9 cellular contexts compared by ENCODE assay signal in the genomic region with DNA sequence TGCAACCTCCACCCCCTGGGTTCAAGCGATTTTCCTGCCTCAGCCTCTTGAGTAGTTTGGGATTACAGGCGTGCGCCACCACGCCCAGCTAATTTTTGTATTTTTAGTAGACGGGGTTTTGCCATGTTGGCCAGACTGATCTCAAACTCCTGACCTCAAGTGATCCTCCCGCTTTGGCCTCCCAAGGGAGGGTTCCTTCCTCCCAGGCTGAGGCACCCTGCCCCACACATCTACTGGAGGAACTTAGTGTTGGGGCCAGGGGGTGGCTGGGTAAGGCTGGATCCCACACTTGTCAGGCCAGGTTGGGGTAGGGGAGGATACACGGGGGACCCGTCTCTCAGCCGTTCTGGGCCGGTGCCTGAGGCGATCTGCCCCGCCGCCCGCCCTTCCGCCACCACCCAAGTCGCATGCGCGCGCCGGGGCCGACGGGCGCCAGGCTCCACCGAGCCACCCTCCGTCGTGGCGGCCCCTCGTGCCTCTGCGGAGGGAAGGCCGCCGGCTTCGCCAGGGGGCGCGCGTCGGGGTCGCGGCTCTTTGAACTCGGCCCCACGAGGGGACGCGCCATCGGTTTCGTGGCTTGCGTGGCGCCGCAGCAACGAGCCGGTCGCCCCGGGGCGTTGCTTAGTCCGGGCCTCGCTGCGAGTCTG. TPM values are rescaled to one million over a fixed set of nuclear protein-coding genes. Genes with fewer than 3 reads are reported as not detected.
DNase-seq lines count a peak whose midpoint lies in the region; ATAC-seq and TF ChIP-seq lines count a peak whose summit lies in the region.
"Had no signal": no experiment of that assay in that cellular context is flagged by ENCODE, and none has a peak within 500 bp of the region (broad histone marks: within the 10 kb centered on the region; RNA-seq: fewer than 3 reads in every experiment).

No MANE protein-coding gene starts in this region.

- H3K79me2 ChIP-seq in mammary epithelial cell (ENCODE audit: insufficient read depth, low read length), result no peaks in the 10 kb centered on the region

- TF ChIP-seq POLR2A in GM18951 (IDR thresholded peaks at IDR 0.05; ENCODE audit: extremely low read depth, insufficient read depth, insufficient read length), result peak; percentile 66

- peaks cover 67% of the 10 kb centered on the region for H3K4me1 Mint-ChIP-seq in stimulated activated naive CD8-positive, alpha-beta T cell treated with anti-CD3 and anti-CD28 coated beads, Interleukin-15, amount 100 ng/mL, for 72 hours

- H3K27me3 Mint-ChIP-seq in stimulated activated naive CD8-positive, alpha-beta T cell treated with anti-CD3 and anti-CD28 coated beads, Interleukin-15, amount 100 ng/mL, for 72 hours, result no peaks in the 10 kb centered on the region

- peaks cover 21% of the 10 kb centered on the region for H3K4me1 ChIP-seq in mammary epithelial cell (ENCODE audit: insufficient read depth, low read length)
- peaks cover 0 to 23% of the 10 kb centered on the region in 2 donors for H3K4me1 ChIP-seq in left lung

- H4K20me1 ChIP-seq in mammary epithelial cell (ENCODE audit: insufficient read depth, low read length), result no peaks in the 10 kb centered on the region

- H3K9ac ChIP-seq in mammary epithelial cell (ENCODE audit: insufficient read depth, low read length), result no peak overlapping the region

- H3K27ac ChIP-seq in mammary epithelial cell (ENCODE audit: insufficient read depth, low read depth, low read length) (no peak overlapping the region), left lung (peak overlapping the region; percentile 94 to 99)

- CTCF ChIA-PET in mammary epithelial cell (lab: Charles Lee; ENCODE audit: low non-redundant PET), result interaction anchor here (0.6 kb wide), 1 partner anchor 68 kb away, joined by 4 read pairs; no protein-coding TSS in a partner anchor

- WGBS in mammary epithelial cell (ENCODE audit: low coverage, missing lambda C conversion rate), result 86% methylated on average over 7 of the region's 55 CpGs

- H2AFZ ChIP-seq in mammary epithelial cell (ENCODE audit: low read depth, low read length), result peak overlapping the region; percentile 97

- H3K9me3 ChIP-seq in mammary epithelial cell (replicated peaks; ENCODE audit: insufficient read depth, low read length), result no peaks in the 10 kb centered on the region
- no peaks in the 10 kb centered on the region for H3K9me3 ChIP-seq in left lung

- H3K4me3 Mint-ChIP-seq in stimulated activated naive CD8-positive, alpha-beta T cell treated with anti-CD3 and anti-CD28 coated beads, Interleukin-15, amount 100 ng/mL, for 72 hours, result peak overlapping the region; percentile 74 to 93

- intact Hi-C loops in mammary epithelial cell (cut with micrococcal nuclease) (loop anchor here (1.0 to 10.0 kb wide), 6 partner anchors 23 to 549 kb away; a partner anchor contains a TSS), left lung (cut with DNase I) (no loop called here)

- H3K4me3 ChIP-seq in mammary epithelial cell (replicated peaks in 1 of 3; ENCODE audit: insufficient read depth in 1 of 3, low read depth in 2 of 3, low read length in 3 of 3) (peak overlapping the region; percentile 67 to 76 (median 73)), left lung (peak overlapping the region; percentile 59 to 67)

- dilution Hi-C loops in mammary epithelial cell (cut with HindIII; ENCODE audit: low sequenced_read_pairs), result no loop called here

- in situ Hi-C loops in GM18951 (cut with MboI; ENCODE audit: low sequenced_read_pairs, unreplicated experiment), result no loop called here
- in situ Hi-C loops in mammary epithelial cell (cut with MboI; ENCODE audit: low sequenced_read_pairs in 2 of 2), result loop anchor here in 1 of 2 donors (5.0 kb wide), 1 partner anchor 131 kb away; no protein-coding TSS in a partner anchor

- H3K27ac Mint-ChIP-seq in stimulated activated naive CD8-positive, alpha-beta T cell treated with anti-CD3 and anti-CD28 coated beads, Interleukin-15, amount 100 ng/mL, for 72 hours, result peak overlapping the region; percentile 97 to 98

- no peaks in the 10 kb centered on the region for H3K9me3 Mint-ChIP-seq in stimulated activated naive CD8-positive, alpha-beta T cell treated with anti-CD3 and anti-CD28 coated beads, Interleukin-15, amount 100 ng/mL, for 72 hours

- no TSS peak for BruUV-seq in mammary epithelial cell (replicated peaks; lab: Mats Ljungman, UMichigan)

- no peaks in the 10 kb centered on the region for H3K36me3 ChIP-seq in mammary epithelial cell (ENCODE audit: insufficient read depth, low read length)
- H3K36me3 ChIP-seq in left lung, result no peaks in the 10 kb centered on the region

- DNase-seq in DMS153 treated with DMSO at 0.1 percent for 48 hours (lab: John Stamatoyannopoulos, UW; ENCODE audit: unreplicated experiment) (peak; percentile 65), RPMI8226 (peak; percentile 71), mammary epithelial cell (no peak), left lung (peak; percentile 59 to 92), HCEC 1CT (no peak)
- DNase-seq in stimulated activated naive CD8-positive, alpha-beta T cell treated with anti-CD3 and anti-CD28 coated beads, Interleukin-15, amount 100 ng/mL, for 72 hours, result no peak

- H3K27me3 ChIP-seq in mammary epithelial cell (ENCODE audit: insufficient read depth, low read length) (peaks cover 2% of the 10 kb centered on the region), left lung (no peaks in the 10 kb centered on the region)

- peak overlapping the region; percentile 98 for H3K4me2 ChIP-seq in mammary epithelial cell (ENCODE audit: insufficient read depth, low read depth, low read length)

- TF ChIP-seq CTCF in mammary epithelial cell (conservative IDR thresholded peaks at IDR 0.05 in 1 of 2, IDR thresholded peaks at IDR 0.05 in 1 of 2; ENCODE audit: extremely low read depth in 1 of 2, insufficient read depth in 1 of 2, low read depth in 1 of 2, low read length in 2 of 2), result no peak
- no peak for TF ChIP-seq CTCF in left lung (IDR thresholded peaks at IDR 0.05)

- ATAC-seq in HG03095 (IDR thresholded peaks at IDR 0.05; ENCODE audit: unreplicated experiment) (peak; percentile 19), left lung (peak; percentile 56)
- peak; percentile 27 for ATAC-seq in stimulated activated naive CD8-positive, alpha-beta T cell treated with anti-CD3 and anti-CD28 coated beads, Interleukin-15, amount 100 ng/mL, for 72 hours

RNA-seq across cellular contexts. Expression of a gene that starts 15.9 kb away (rescaled TPM):
- 10 to 100 TPM in 1 of 2 donors, 1 to 10 TPM in 1; 1.5 to 18.2 TPM for total RNA-seq in mammary epithelial cell
- polyA plus RNA-seq in mammary epithelial cell, result 9.9 TPM
- polyA minus RNA-seq in mammary epithelial cell, result 9.1 TPM
- total RNA-seq in left lung, result 10 to 100 TPM; 12.4 to 31.9 TPM
- total RNA-seq: glomerular endothelial cell had no signal

RNA-seq across cellular contexts. Expression of a gene that starts 23.3 kb away (rescaled TPM):
- total RNA-seq in mammary epithelial cell, result 10 to 100 TPM; 10.2 to 36.8 TPM
- polyA plus RNA-seq in mammary epithelial cell, result 47.4 TPM
- 29.8 TPM for polyA minus RNA-seq in mammary epithelial cell
- total RNA-seq in left lung, result 10 to 100 TPM; 45.6 to 57.9 TPM

RNA-seq across cellular contexts. Expression of a gene that starts 53.8 kb away (rescaled TPM):
- total RNA-seq in mammary epithelial cell (10 to 100 TPM; 54.3 to 66.5 TPM), left lung (100 to 1,000 TPM in 1 of 2 donors, 10 to 100 TPM in 1; 65.1 to 137 TPM)
- 28.4 TPM for polyA plus RNA-seq in mammary epithelial cell
- polyA minus RNA-seq in mammary epithelial cell, result 222 TPM

Comparison
In these comparisons a context has a peak if more than half of its experiments do, and no peak if none do; other contexts are left out.
1. DNase-seq: peak in DMS153 treated with DMSO at 0.1 percent for 48 hours (single experiment), RPMI8226 (single experiment) and left lung (2 of 2); none in mammary epithelial cell (single experiment), stimulated activated naive CD8-positive, alpha-beta T cell treated with anti-CD3 and anti-CD28 coated beads, Interleukin-15, amount 100 ng/mL, for 72 hours (0 of 2) and HCEC 1CT (single experiment).
2. Peak in every context shown above with its lines, with median percentiles within 50 percentile points of each other: ATAC-seq.